18 cellular contexts compared by ENCODE assay signal in genomic region chr10:20017961-20018360, GRCh38.
A peak's percentile ranks its signal among the peaks of the same experiment; 100 is the strongest.
DNase-seq lines count a peak whose midpoint lies in the region; ATAC-seq and TF ChIP-seq lines count a peak whose summit lies in the region.
"Had no signal": no experiment of that assay in that cellular context is flagged by ENCODE, and none has a peak within 500 bp of the region (broad histone marks: within the 10 kb centered on the region; RNA-seq: fewer than 3 reads in every experiment).

No MANE protein-coding gene starts in this region.

- TF ChIP-seq CTCF in A673 (conservative IDR thresholded peaks at IDR 0.05; ENCODE audit: low read depth, low read length) (no peak), chondrocyte (IDR thresholded peaks at IDR 0.05) (no peak), stomach (IDR thresholded peaks at IDR 0.05) (no peak)

- H3K36me3 ChIP-seq in A673 (ENCODE audit: insufficient read depth, low read length, poor library complexity, severe bottlenecking), result peaks cover 3% of the 10 kb centered on the region
- H3K36me3 ChIP-seq in stomach, result no peaks in the 10 kb centered on the region

- no peaks in the 10 kb centered on the region for H3K9me3 ChIP-seq in A673 (ENCODE audit: low read depth, low read length, poor library complexity, severe bottlenecking)
- H3K9me3 ChIP-seq in stomach, result no peaks in the 10 kb centered on the region
- H3K9me3 ChIP-seq: A549 had no signal

- H3K27me3 ChIP-seq in A673 (replicated peaks; ENCODE audit: insufficient read depth, low read depth, low read length, poor library complexity) (no peaks in the 10 kb centered on the region), stomach (no peaks in the 10 kb centered on the region)

- H3K4me1 Mint-ChIP-seq in chondrocyte (ENCODE audit: low read depth), result peaks cover 21% of the 10 kb centered on the region
- no peaks in the 10 kb centered on the region for H3K4me1 Mint-ChIP-seq in effector memory CD8-positive, alpha-beta T cell (ENCODE audit: low read depth in 2 of 2)
- H3K4me1 Mint-ChIP-seq: CD4-positive, CD25-positive, alpha-beta regulatory T cell had no signal

- DNase-seq in A673 (ENCODE audit: low spot score), result no peak
- peak; percentile 9 for DNase-seq in MV-4-11 (lab: John Stamatoyannopoulos, UW)
- no peak for DNase-seq in chondrocyte (ENCODE audit: low spot score)
- DNase-seq in kidney tubule cell (ENCODE audit: low spot score), result peak; percentile 39
- no peak for DNase-seq in effector memory CD8-positive, alpha-beta T cell
- no peak for DNase-seq in D341Med (ENCODE audit: low spot score)
- no peak for DNase-seq in stomach
- DNase-seq: CD4-positive, CD25-positive, alpha-beta regulatory T cell; DMS79 treated with DMSO at 0.1 percent for 48 hours; GOT3; Kasumi-1; NCI-H1092; NCI-H1694; NCI-H2107; NCI-H748 treated with DMSO at 0.1 percent for 48 hours; PC-9 had no signal

- H3K27ac Mint-ChIP-seq in chondrocyte (ENCODE audit: unreplicated experiment), result peak overlapping the region; percentile 57
- no peak overlapping the region for H3K27ac Mint-ChIP-seq in effector memory CD8-positive, alpha-beta T cell
- H3K27ac Mint-ChIP-seq: CD4-positive, CD25-positive, alpha-beta regulatory T cell had no signal

- H3K27ac ChIP-seq in A673 (ENCODE audit: low read depth, low read length, poor library complexity, severe bottlenecking) (peak overlapping the region; percentile 37), stomach (no peak overlapping the region)
- H3K27ac ChIP-seq: A549, PC-9 had no signal

- POLR2A ChIA-PET in A673 (lab: Charles Lee; ENCODE audit: low non-redundant PET), result no interaction called here

- intact Hi-C loops in A673 (cut with micrococcal nuclease; ENCODE audit: unreplicated experiment) (loop anchor here (10.0 kb wide), 1 partner anchor 1103 kb away; no protein-coding TSS in a partner anchor), stomach (cut with DNase I; ENCODE audit: low total_unique reads) (no loop called here)

- TF ChIP-seq EP300 in stomach (IDR thresholded peaks at IDR 0.05), result no peak

- H3K4me1 ChIP-seq in A673 (ENCODE audit: insufficient read depth, low read length, poor library complexity, severe bottlenecking) (peaks cover 30% of the 10 kb centered on the region), stomach (peaks cover 0 to 4% (median 0%) of the 10 kb centered on the region in 4 donors)
- H3K4me1 ChIP-seq: A549 had no signal

- TF ChIP-seq POLR2A in stomach (IDR thresholded peaks at IDR 0.05), result no peak

- no peaks in the 10 kb centered on the region for H3K27me3 Mint-ChIP-seq in chondrocyte (ENCODE audit: low read depth)
- no peaks in the 10 kb centered on the region for H3K27me3 Mint-ChIP-seq in effector memory CD8-positive, alpha-beta T cell
- H3K27me3 Mint-ChIP-seq: CD4-positive, CD25-positive, alpha-beta regulatory T cell had no signal

- no peaks in the 10 kb centered on the region for H3K9me3 Mint-ChIP-seq in chondrocyte (ENCODE audit: low read depth)
- peaks cover 9 to 21% of the 10 kb centered on the region in 2 donors for H3K9me3 Mint-ChIP-seq in effector memory CD8-positive, alpha-beta T cell

- ATAC-seq in HG03460 (IDR thresholded peaks at IDR 0.05; ENCODE audit: unreplicated experiment), result no peak
- no peak for ATAC-seq in effector memory CD8-positive, alpha-beta T cell (replicated peaks)
- ATAC-seq: A549 had no signal

- BruUV-seq in A673 (replicated peaks; lab: Mats Ljungman, UMichigan), result no TSS peak

- no peak overlapping the region for H3K4me3 Mint-ChIP-seq in chondrocyte (ENCODE audit: unreplicated experiment)
- no peak overlapping the region for H3K4me3 Mint-ChIP-seq in effector memory CD8-positive, alpha-beta T cell
- H3K4me3 Mint-ChIP-seq: CD4-positive, CD25-positive, alpha-beta regulatory T cell had no signal

- 80 to 100% (median 95%) methylated on average over 2 of the region's 2 CpGs for WGBS in stomach, 5 donors

- CTCF ChIA-PET in A673 (lab: Charles Lee), result no interaction called here

- H3K4me3 ChIP-seq in A673 (ENCODE audit: low read depth, low read length, poor library complexity, severe bottlenecking) (no peak overlapping the region), stomach (no peak overlapping the region)
- H3K4me3 ChIP-seq: A549, PC-9 had no signal

- peaks cover 4% of the 10 kb centered on the region for H3K36me3 Mint-ChIP-seq in chondrocyte (ENCODE audit: low read depth)
- no peaks in the 10 kb centered on the region for H3K36me3 Mint-ChIP-seq in effector memory CD8-positive, alpha-beta T cell (ENCODE audit: insufficient read depth)
- H3K36me3 Mint-ChIP-seq: CD4-positive, CD25-positive, alpha-beta regulatory T cell had no signal

Comparison
In these comparisons a context has a peak if more than half of its experiments do, and no peak if none do; other contexts are left out.
1. DNase-seq: peak in MV-4-11 (single experiment) and kidney tubule cell (single experiment); none in A673 (single experiment), chondrocyte (single experiment), effector memory CD8-positive, alpha-beta T cell (0 of 3), D341Med (single experiment) and stomach (single experiment).